ENCODE assay signal across 20 cellular contexts in genomic region chr5:137648361-137648760, GRCh38.
A peak's percentile ranks its signal among the peaks of the same experiment; 100 is the strongest.
DNase-seq lines count a peak whose midpoint lies in the region; ATAC-seq and TF ChIP-seq lines count a peak whose summit lies in the region.
"Had no signal": no experiment of that assay in that cellular context is flagged by ENCODE, and none has a peak within 500 bp of the region (broad histone marks: within the 10 kb centered on the region; RNA-seq: fewer than 3 reads in every experiment).

No MANE protein-coding gene starts in this region.

- H3K4me3 ChIP-seq in HEK293 (ENCODE audit: low read depth, low read length), result no peak overlapping the region
- H3K4me3 ChIP-seq in right cardiac atrium (ENCODE audit: low read length), result no peak overlapping the region
- H3K4me3 ChIP-seq: colonic mucosa had no signal

- no peak for TF ChIP-seq CTCF in HEK293 (tag by site-specific recombination; IDR thresholded peaks at IDR 0.05)

- POLR2A ChIA-PET in HEK293 (lab: Yijun Ruan, JAX), result no interaction called here

- H3K27me3 ChIP-seq in right cardiac atrium (ENCODE audit: control insufficient read depth, insufficient read depth), result no peaks in the 10 kb centered on the region
- H3K27me3 ChIP-seq: colonic mucosa had no signal

- H3K9me3 ChIP-seq in HEK293 (ENCODE audit: control insufficient read depth, insufficient read depth, low read depth, low read length), result no peaks in the 10 kb centered on the region
- H3K9me3 ChIP-seq in right cardiac atrium (ENCODE audit: control insufficient read depth, low read length), result no peaks in the 10 kb centered on the region
- H3K9me3 ChIP-seq: colonic mucosa had no signal

- no peaks in the 10 kb centered on the region for H3K36me3 ChIP-seq in HEK293 (ENCODE audit: control insufficient read depth in 2 of 2, insufficient read depth in 1 of 2, low read length in 2 of 2)
- H3K36me3 ChIP-seq: colonic mucosa had no signal

- DNase-seq in anterior cingulate cortex (lab: John Stamatoyannopoulos, UW) (peak in 51 of 58 donors; percentile 12 to 92 (median 64)), right cardiac atrium (no peak), pons (ENCODE audit: low spot score) (peak; percentile 59), T1000 (lab: John Stamatoyannopoulos, UW) (no peak), DMS153 treated with DMSO at 0.1 percent for 48 hours (lab: John Stamatoyannopoulos, UW; ENCODE audit: unreplicated experiment) (no peak)
- DNase-seq: activated CD4-positive, alpha-beta T cell treated with anti-CD3 and anti-CD28 coated beads for 48 hours; activated CD8-positive, alpha-beta memory T cell treated with anti-CD3 and anti-CD28 coated beads, Interleukin-2, amount 10 ng/mL, durations not matched to agents 7 days and 5 days; colonic mucosa; endodermal cell; GDM1; Karpas-422; left cardiac atrium; natural killer cell; NCI-H1694 treated with DMSO at 0.1 percent for 48 hours; PC-3; SHP77 treated with DMSO at 0.1 percent for 48 hours; T-helper 1 cell had no signal

- CTCF ChIA-PET in HEK293 (lab: Yijun Ruan, JAX), result interaction anchor here (0.6 to 6.8 kb wide), 5 partner anchors 12 to 421 kb away, joined by 3 to 37 read pairs (median 4); no protein-coding TSS in a partner anchor

- no peak overlapping the region for H3K27ac ChIP-seq in HEK293 (ENCODE audit: extremely low read depth, low read depth, low read length)
- H3K27ac ChIP-seq in right cardiac atrium (ENCODE audit: low read length), result no peak overlapping the region
- H3K27ac ChIP-seq: colonic mucosa had no signal

- peaks cover 7% of the 10 kb centered on the region for H3K4me1 ChIP-seq in HEK293 (ENCODE audit: control insufficient read depth, insufficient read depth, low read length)
- H3K4me1 ChIP-seq in right cardiac atrium (ENCODE audit: control insufficient read depth, insufficient read depth, low read length), result peaks cover 2% of the 10 kb centered on the region
- H3K4me1 ChIP-seq: colonic mucosa had no signal

- 72% methylated on average over 5 of the region's 5 CpGs for WGBS in right cardiac atrium

- ATAC-seq in right cardiac atrium (peak; percentile 43 to 53), HG03571 (IDR thresholded peaks at IDR 0.05; ENCODE audit: unreplicated experiment) (no peak)
- ATAC-seq: activated CD8-positive, alpha-beta memory T cell treated with anti-CD3 and anti-CD28 coated beads, Interleukin-2, amount 10 ng/mL, durations not matched to agents 7 days and 5 days; activated naive CD4-positive, alpha-beta T cell treated with anti-CD3 and anti-CD28 coated beads, Interleukin-2, amount 50 U/mL, for 72 hours; natural killer cell; PC-3 had no signal

- intact Hi-C loops in right cardiac atrium (cut with DNase I), result no loop called here

TF ChIP-seq in HEK293, 187 proteins besides CTCF, POLR2A, EP300 and RAD21:
- TF ChIP-seq ZNF701 (tag by site-specific recombination; IDR thresholded peaks at IDR 0.05), result no peak
- no peak for TF ChIP-seq BCL6B (tag by site-specific recombination; IDR thresholded peaks at IDR 0.05)
- TF ChIP-seq SALL2 (tag by site-specific recombination; IDR thresholded peaks at IDR 0.05; ENCODE audit: borderline replicate concordance), result no peak
- TF ChIP-seq ZFP3 (tag by site-specific recombination; IDR thresholded peaks at IDR 0.05; ENCODE audit: low read depth), result no peak
- TF ChIP-seq EGR2 (tag by site-specific recombination; IDR thresholded peaks at IDR 0.05; ENCODE audit: low read depth), result peak; percentile 30; the same call in 1 of the 2 replicates
- no peak for TF ChIP-seq ZNF621 (tag by site-specific recombination; IDR thresholded peaks at IDR 0.05)
- TF ChIP-seq ZFHX2 (tag by site-specific recombination; conservative IDR thresholded peaks at IDR 0.05), result peak; percentile 28; the same call in 1 of the 2 replicates
- no peak for TF ChIP-seq AEBP2 (tag by site-specific recombination; IDR thresholded peaks at IDR 0.05; ENCODE audit: borderline replicate concordance)

Comparison
In these comparisons a context has a peak if more than half of its experiments do, and no peak if none do; other contexts are left out.
1. DNase-seq: peak in anterior cingulate cortex (51 of 58) and pons (single experiment); none in right cardiac atrium (0 of 3), T1000 (single experiment) and DMS153 treated with DMSO at 0.1 percent for 48 hours (single experiment).